ENCODE assay signal across 8 cellular contexts in the genomic region with DNA sequence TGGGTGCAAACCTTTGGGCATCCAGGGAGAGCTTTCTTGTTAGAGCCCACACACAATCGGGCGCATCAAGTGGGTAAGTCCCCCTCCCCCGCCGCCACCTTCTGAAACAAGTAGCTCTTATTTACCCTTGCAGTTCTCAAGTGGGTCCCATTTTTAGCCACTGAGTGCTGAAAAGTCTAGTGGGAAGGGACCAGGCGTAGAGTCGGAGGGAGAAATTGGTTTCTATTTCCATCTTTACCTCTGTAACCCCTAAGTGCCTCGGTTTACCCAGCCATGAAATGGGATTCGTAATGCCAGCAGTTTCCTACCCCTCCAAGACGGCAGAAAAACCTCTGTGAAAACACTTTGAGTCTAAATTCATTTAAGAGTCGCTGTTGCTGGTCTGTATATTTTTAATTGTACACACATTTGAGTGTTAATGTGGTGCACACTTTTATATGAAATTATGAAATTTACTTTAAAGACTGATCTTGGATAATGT. TPM values are rescaled to one million over a fixed set of nuclear protein-coding genes. Genes with fewer than 3 reads are reported as not detected.
DNase-seq lines count a peak whose midpoint lies in the region; ATAC-seq and TF ChIP-seq lines count a peak whose summit lies in the region.

No MANE protein-coding gene starts in this region.

- peak overlapping the region; percentile 74 to 80 (median 78) for H3K4me3 Mint-ChIP-seq in immature natural killer cell

- peaks cover 12 to 37% (median 22%) of the 10 kb centered on the region in 3 donors for H3K27me3 Mint-ChIP-seq in immature natural killer cell (ENCODE audit: low read depth in 3 of 3)

- H3K4me3 ChIP-seq in AG10803 (ENCODE audit: low read length) (peak overlapping the region; percentile 47), adrenal gland (peak overlapping the region in 3 of 4 donors; percentile 40 to 99 (median 80))

- H3K9me3 ChIP-seq in adrenal gland (replicated peaks in 1 of 3): no peaks in the 10 kb centered on the region

- ATAC-seq in HG03103 (IDR thresholded peaks at IDR 0.05; ENCODE audit: low read depth, unreplicated experiment): peak; percentile 5
- ATAC-seq in GM18870 (IDR thresholded peaks at IDR 0.05; ENCODE audit: unreplicated experiment): no peak

- no peak for TF ChIP-seq POLR2A in adrenal gland (IDR thresholded peaks at IDR 0.05)

- WGBS in adrenal gland, 4 donors: 21 to 48% (median 22%) methylated on average over 6 to 10 of the region's 10 CpGs

- intact Hi-C loops in adrenal gland (cut with DNase I): no loop called here

- H3K4me1 ChIP-seq in adrenal gland (replicated peaks in 1 of 2): peaks cover 0 to 4% of the 10 kb centered on the region in 2 donors

- no peaks in the 10 kb centered on the region for H3K27me3 ChIP-seq in adrenal gland

- no peak for DNase-seq in AG10803 (ENCODE audit: low read depth)
- DNase-seq in adrenal gland: peak in 3 of 7 donors; percentile 25 to 58 (median 30)
- no peak for DNase-seq in immature natural killer cell
- DNase-seq in stimulated activated CD8-positive, alpha-beta memory T cell treated with anti-CD3 and anti-CD28 coated beads, Interleukin-15, amount 100 ng/mL, for 24 hours (ENCODE audit: low read depth): peak; percentile 2
- no peak for DNase-seq in NCI-H146 treated with DMSO at 0.1 percent for 48 hours (lab: John Stamatoyannopoulos, UW; ENCODE audit: unreplicated experiment)
- no peak for DNase-seq in NCI-H1694 treated with DMSO at 0.1 percent for 48 hours (lab: John Stamatoyannopoulos, UW)

- peak overlapping the region in 1 of 5 donors; percentile 91 for H3K27ac ChIP-seq in adrenal gland

- TF ChIP-seq CTCF in AG10803 (conservative IDR thresholded peaks at IDR 0.05; ENCODE audit: low read length) (no peak), adrenal gland (IDR thresholded peaks at IDR 0.05) (no peak)

- no peaks in the 10 kb centered on the region for H3K9me3 Mint-ChIP-seq in immature natural killer cell

- peaks cover 16 to 22% of the 10 kb centered on the region in 2 donors for H3K4me1 Mint-ChIP-seq in immature natural killer cell

- H3K27ac Mint-ChIP-seq in immature natural killer cell: no peak overlapping the region

- H3K36me3 Mint-ChIP-seq in immature natural killer cell: no peaks in the 10 kb centered on the region

- no peaks in the 10 kb centered on the region for H3K36me3 ChIP-seq in adrenal gland (replicated peaks in 1 of 2)

RNA-seq across cellular contexts. Expression of gene TLCD4, which starts 0.9 kb away (rescaled TPM):
- 10 to 100 TPM; 15.4 to 41.3 (median 23.4) TPM for total RNA-seq in adrenal gland
- polyA plus RNA-seq in adrenal gland (10 to 100 TPM in 1 of 3 donors, 1 to 10 TPM in 2; 1.6 to 14.3 (median 3.3) TPM), immature natural killer cell (not detected)

RNA-seq across cellular contexts. Expression of gene ALG14, which starts 45.3 kb away (rescaled TPM):
- total RNA-seq in adrenal gland: 10 to 100 TPM in 5 of 8 donors, 1 to 10 TPM in 3; 2.2 to 24.3 (median 14.3) TPM
- 10 to 100 TPM in 1 of 3 donors, 1 to 10 TPM in 2; 1.5 to 29.9 (median 3.0) TPM for polyA plus RNA-seq in adrenal gland
- polyA plus RNA-seq in immature natural killer cell: 1 to 10 TPM; 3.1 to 5.4 (median 3.2) TPM
